ENCODE assay signal across 8 cellular contexts in the genomic region with DNA sequence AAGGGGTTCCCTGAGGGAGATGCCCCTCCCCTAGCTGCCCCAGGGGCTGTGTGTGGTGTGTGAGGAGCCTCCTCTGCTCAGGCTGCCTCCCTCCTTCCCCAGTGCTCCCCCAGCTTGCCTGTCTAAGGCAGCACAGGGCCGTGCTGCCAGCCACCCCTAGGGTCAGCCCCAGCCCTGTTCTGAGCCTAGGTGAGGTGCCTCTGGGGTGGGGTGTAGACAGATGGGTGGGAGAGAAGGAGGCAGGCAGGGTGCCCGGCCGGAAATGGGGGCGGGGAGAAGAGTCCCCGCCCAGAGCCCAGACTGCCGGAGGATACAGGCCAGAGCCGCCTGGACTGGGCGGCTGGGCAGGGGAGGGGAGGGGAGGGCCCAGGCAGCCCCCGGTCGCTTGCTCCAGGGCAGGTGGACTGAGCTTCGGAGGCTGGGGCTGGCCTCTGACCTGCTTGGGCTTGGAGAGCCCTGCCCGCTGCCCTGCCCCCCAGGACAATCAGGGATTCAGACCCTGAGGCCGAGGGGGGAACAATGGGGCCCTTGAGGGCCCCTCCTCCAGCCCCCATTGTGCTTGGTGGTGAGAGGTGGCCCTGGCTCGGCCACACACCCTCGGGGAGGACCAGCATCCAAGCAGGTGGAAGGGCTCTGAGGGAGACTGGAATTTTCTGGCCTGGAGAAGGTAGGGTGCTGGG. TPM values are rescaled to one million over a fixed set of nuclear protein-coding genes. Genes with fewer than 3 reads are reported as not detected.
DNase-seq lines count a peak whose midpoint lies in the region; ATAC-seq and TF ChIP-seq lines count a peak whose summit lies in the region.

GJC2 (plus strand) TSS at position 590 of the 680 bp plus-strand sequence. CDS start 7,829 bp downstream, outside the sequence.

- no peaks in the 10 kb centered on the region for H3K9me3 ChIP-seq in stomach

- peak within 1 kb of the TSS; percentile 31 to 38 (median 34) for H3K4me3 ChIP-seq in stomach

- H3K4me1 Mint-ChIP-seq in HFFc6 (ENCODE audit: low read depth) (peaks cover 8% of the 10 kb centered on the region), Calu3 (ENCODE audit: low read depth, unreplicated experiment) (no peaks in the 10 kb centered on the region)

- 28 to 36% (median 32%) methylated on average over 13 to 15 of the region's 15 CpGs for WGBS in stomach, 5 donors

- intact Hi-C loops in stomach (cut with DNase I; ENCODE audit: low total_unique reads) (loop anchor here (10.0 kb wide), 1 partner anchor 55 kb away; no protein-coding TSS in a partner anchor), Calu3 (cut with micrococcal nuclease; ENCODE audit: unreplicated experiment) (no loop called here)

- BruUV-seq in Calu3 (replicated peaks; lab: Mats Ljungman, UMichigan): no TSS peak

- H3K4me3 Mint-ChIP-seq in HFFc6 (no peak within 1 kb of the TSS; the same call in 1 of the 2 replicates), Calu3 (ENCODE audit: low read depth, unreplicated experiment) (no peak within 1 kb of the TSS)

- TF ChIP-seq POLR2A in stomach (IDR thresholded peaks at IDR 0.05): no peak

- peaks cover 29 to 48% (median 46%) of the 10 kb centered on the region in 4 donors for H3K36me3 ChIP-seq in stomach

- H3K27me3 ChIP-seq in stomach: no peaks in the 10 kb centered on the region

- H3K27me3 Mint-ChIP-seq in HFFc6 (ENCODE audit: insufficient read depth) (no peaks in the 10 kb centered on the region; the same call in 1 of the 2 replicates), Calu3 (ENCODE audit: unreplicated experiment) (no peaks in the 10 kb centered on the region)

- CTCF ChIA-PET in Calu3 (lab: Charles Lee): interaction anchor here (0.6 kb wide), 1 partner anchor 304 kb away, joined by 3 read pairs; no protein-coding TSS in a partner anchor

- TF ChIP-seq EP300 in stomach (IDR thresholded peaks at IDR 0.05): no peak

- H3K36me3 Mint-ChIP-seq in HFFc6 (ENCODE audit: low read depth) (no peaks in the 10 kb centered on the region), Calu3 (ENCODE audit: insufficient read depth, unreplicated experiment) (peaks cover 44% of the 10 kb centered on the region)

- TF ChIP-seq CTCF in HFFc6 (IDR thresholded peaks at IDR 0.05) (no peak), stomach (IDR thresholded peaks at IDR 0.05) (no peak), Calu3 (IDR thresholded peaks at IDR 0.05; ENCODE audit: unreplicated experiment) (no peak)

- peak within 1 kb of the TSS; percentile 72 for H3K27ac Mint-ChIP-seq in HFFc6
- H3K27ac Mint-ChIP-seq in Calu3 (ENCODE audit: unreplicated experiment): no peak within 1 kb of the TSS

- H3K27ac ChIP-seq in caudate nucleus (ENCODE audit: low read depth, low read length): peak within 1 kb of the TSS; percentile 71
- peak within 1 kb of the TSS; percentile 47 to 93 (median 86) for H3K27ac ChIP-seq in stomach

- no peak for ATAC-seq in HG03565 (IDR thresholded peaks at IDR 0.05; ENCODE audit: unreplicated experiment)

- H3K9me3 Mint-ChIP-seq in HFFc6: no peaks in the 10 kb centered on the region
- H3K9me3 Mint-ChIP-seq in Calu3 (ENCODE audit: low read depth, unreplicated experiment): no peaks in the 10 kb centered on the region

- H3K4me1 ChIP-seq in stomach: peaks cover 35 to 76% (median 57%) of the 10 kb centered on the region in 4 donors

- no peak for DNase-seq in HFFc6
- peak in 35 of 61 donors; percentile 4 to 73 (median 44) for DNase-seq in caudate nucleus (lab: John Stamatoyannopoulos, UW)
- peak; percentile 59 for DNase-seq in left kidney (ENCODE audit: low read depth, low spot score)
- DNase-seq in stomach: no peak
- DNase-seq in UCSD-AML1 (lab: John Stamatoyannopoulos, UW; ENCODE audit: unreplicated experiment): no peak
- no peak for DNase-seq in Calu3
- no peak for DNase-seq in NCI-H1417 treated with DMSO at 0.1 percent for 48 hours (lab: John Stamatoyannopoulos, UW)

RNA-seq across cellular contexts. Expression of gene GJC2, which starts in this region (rescaled TPM):
- total RNA-seq in HFFc6 (2021; fragmentation: NEBNext Ultra II Directional; extraction: Animal tissue kit (Norgen Biotek cat#: 25700)): 1 to 10 TPM; 1.1 to 2.3 (median 1.2) TPM
- total RNA-seq in stomach (10 to 100 TPM in 1 of 5 donors, 1 to 10 TPM in 2, not detected in 2; 1.3 to 26.6 (median 1.7) TPM), Calu3 (2022) (1.2 and 1.3 TPM in 2 replicates)
- 1 to 10 TPM in 1 of 3 donors, under 1 TPM in 2; 0.46 to 1.8 (median 0.87) TPM for polyA plus RNA-seq in stomach

Comparison
In these comparisons a context has a peak if more than half of its experiments do, and no peak if none do; other contexts are left out.
1. DNase-seq: peak in caudate nucleus (35 of 61) and left kidney (single experiment); none in HFFc6 (single experiment), stomach (single experiment), UCSD-AML1 (single experiment), Calu3 (single experiment) and NCI-H1417 treated with DMSO at 0.1 percent for 48 hours (single experiment).